Comparison of ENCODE assay signal across 13 cellular contexts in the genomic region with DNA sequence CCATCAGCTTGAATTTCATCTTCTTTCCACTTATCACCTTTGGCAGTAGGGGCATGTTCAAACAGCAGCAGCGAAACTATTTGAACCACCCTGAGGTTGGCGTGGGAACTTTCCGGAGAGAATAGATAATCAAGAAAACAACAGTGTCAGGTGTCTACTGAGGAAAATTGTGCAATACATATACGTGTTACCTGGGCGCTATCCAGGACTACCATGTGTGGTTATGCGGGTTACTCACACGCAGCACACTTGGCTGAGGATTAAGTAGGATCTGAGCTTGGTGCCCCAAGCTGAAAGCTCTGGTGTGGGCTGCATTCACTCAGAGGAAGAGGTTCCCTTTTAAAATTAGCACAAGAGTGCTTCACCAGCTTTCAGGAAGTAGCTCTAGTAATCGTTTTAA. TPM values are rescaled to one million over a fixed set of nuclear protein-coding genes. Genes with fewer than 3 reads are reported as not detected.
A peak's percentile ranks its signal among the peaks of the same experiment; 100 is the strongest.
DNase-seq lines count a peak whose midpoint lies in the region; ATAC-seq, FAIRE-seq and TF ChIP-seq lines count a peak whose summit lies in the region.
"Had no signal": no experiment of that assay in that cellular context is flagged by ENCODE, and none has a peak within 500 bp of the region (broad histone marks: within the 10 kb centered on the region; RNA-seq: fewer than 3 reads in every experiment).

No MANE protein-coding gene starts in this region.

- FAIRE-seq in HepG2 (lab: Jason Lieb, UNC): no peak

- no peaks in the 10 kb centered on the region for H3K9me3 ChIP-seq in CD8-positive, alpha-beta T cell (ENCODE audit: low read length)
- H3K9me3 ChIP-seq in MG63 (no peaks in the 10 kb centered on the region), HepG2 (ENCODE audit: low read length) (no peaks in the 10 kb centered on the region)
- H3K9me3 ChIP-seq: ovary had no signal

- no peaks in the 10 kb centered on the region for H3K27me3 Mint-ChIP-seq in CD8-positive, alpha-beta T cell (ENCODE audit: low read depth)
- no peaks in the 10 kb centered on the region for H3K27me3 Mint-ChIP-seq in activated CD8-positive, alpha-beta T cell treated with anti-CD3 and anti-CD28 coated beads for 36 hours

- CTCF ChIA-PET in CD8-positive, alpha-beta T cell (lab: Charles Lee): no interaction called here
- CTCF ChIA-PET in activated CD8-positive, alpha-beta T cell treated with anti-CD3 and anti-CD28 coated beads for 36 hours (lab: Charles Lee): interaction anchor here (1.2 to 3.7 kb wide), 3 partner anchors 9 to 143 kb away, joined by 3 to 15 read pairs (median 8); partner anchors contain the start of gene ABI1
- CTCF ChIA-PET in HepG2 (lab: Yijun Ruan, JAX; ENCODE audit: low intra/inter-chr PET ratio, low total read pairs): no interaction called here

- no peak for TF ChIP-seq POLR2A in HepG2 (IDR thresholded peaks at IDR 0.05; ENCODE audit: insufficient read depth in 1 of 2, low read depth in 2 of 2, low read length in 2 of 2)

- no peak overlapping the region for H3K4me3 ChIP-seq in CD8-positive, alpha-beta T cell (ENCODE audit: low read depth, low read length)
- H3K4me3 ChIP-seq in MG63: no peak overlapping the region
- peak overlapping the region in 1 of 3 experiments; percentile 16; a peak in 1 of 6 replicates for H3K4me3 ChIP-seq in HepG2 (replicated peaks in 1 of 3; ENCODE audit: insufficient read depth in 1 of 3, low read depth in 2 of 3, low read length in 3 of 3)
- H3K4me3 ChIP-seq: coronary artery, ovary, SK-N-MC had no signal

- BruUV-seq in HepG2 (replicated peaks; lab: Mats Ljungman, UMichigan): no TSS peak

- H2AFZ ChIP-seq in HepG2 (ENCODE audit: low read length): peak overlapping the region; percentile 42

- no peaks in the 10 kb centered on the region for H3K36me3 ChIP-seq in CD8-positive, alpha-beta T cell (ENCODE audit: insufficient read depth, low read length)
- H3K36me3 ChIP-seq in MG63 (no peaks in the 10 kb centered on the region), HepG2 (replicated peaks in 1 of 2; ENCODE audit: control insufficient read depth in 1 of 2, insufficient read depth in 2 of 2, low read length in 2 of 2) (no peaks in the 10 kb centered on the region)
- H3K36me3 ChIP-seq: ovary had no signal

- no peak overlapping the region for H3K27ac Mint-ChIP-seq in CD8-positive, alpha-beta T cell
- no peak overlapping the region for H3K27ac Mint-ChIP-seq in activated CD8-positive, alpha-beta T cell treated with anti-CD3 and anti-CD28 coated beads for 36 hours

- no peaks in the 10 kb centered on the region for H3K9me3 Mint-ChIP-seq in CD8-positive, alpha-beta T cell
- no peaks in the 10 kb centered on the region for H3K9me3 Mint-ChIP-seq in activated CD8-positive, alpha-beta T cell treated with anti-CD3 and anti-CD28 coated beads for 36 hours
- H3K9me3 Mint-ChIP-seq: H9 had no signal

- H4K20me1 ChIP-seq in HepG2 (ENCODE audit: insufficient read depth, low read length): no peaks in the 10 kb centered on the region

- no peaks in the 10 kb centered on the region for H3K4me1 ChIP-seq in CD8-positive, alpha-beta T cell (ENCODE audit: insufficient read depth, low read length)
- peaks cover 16% of the 10 kb centered on the region for H3K4me1 ChIP-seq in HepG2 (ENCODE audit: insufficient read depth, low read length)

- TF ChIP-seq RAD21 in HepG2 (CRISPR knock-in tag; IDR thresholded peaks at IDR 0.05): no peak

- TF ChIP-seq EP300 in HepG2 (IDR thresholded peaks at IDR 0.05; ENCODE audit: low read depth in 2 of 2, low read length in 2 of 2) (no peak), HepG2 (CRISPR knock-in tag; IDR thresholded peaks at IDR 0.05; ENCODE audit: borderline replicate concordance) (no peak)

- H3K4me3 Mint-ChIP-seq in CD8-positive, alpha-beta T cell: peak overlapping the region; percentile 9
- no peak overlapping the region for H3K4me3 Mint-ChIP-seq in activated CD8-positive, alpha-beta T cell treated with anti-CD3 and anti-CD28 coated beads for 36 hours
- H3K4me3 Mint-ChIP-seq: H9 had no signal

- peak overlapping the region; percentile 36; the same call in 1 of the 2 replicates for H3K4me2 ChIP-seq in HepG2 (ENCODE audit: low read depth, low read length)

- H3K36me3 Mint-ChIP-seq in CD8-positive, alpha-beta T cell: no peaks in the 10 kb centered on the region
- no peaks in the 10 kb centered on the region for H3K36me3 Mint-ChIP-seq in activated CD8-positive, alpha-beta T cell treated with anti-CD3 and anti-CD28 coated beads for 36 hours (ENCODE audit: low read depth)

- H3K4me1 Mint-ChIP-seq in CD8-positive, alpha-beta T cell (ENCODE audit: low read depth): peaks cover 6% of the 10 kb centered on the region
- peaks cover 6% of the 10 kb centered on the region for H3K4me1 Mint-ChIP-seq in activated CD8-positive, alpha-beta T cell treated with anti-CD3 and anti-CD28 coated beads for 36 hours (ENCODE audit: low read depth)

- in situ Hi-C loops in HepG2 (cut with HindIII; ENCODE audit: extremely low pct_ligation_motif_present, low pct_unique_long_range_greater_than_20kb): no loop called here

- ATAC-seq in CD8-positive, alpha-beta T cell: peak; percentile 26
- peak; percentile 71 for ATAC-seq in activated CD8-positive, alpha-beta T cell treated with anti-CD3 and anti-CD28 coated beads for 36 hours
- ATAC-seq in HepG2: peak; percentile 33; the same call in 2 of the 3 replicates
- no peak for ATAC-seq in HG03342 (IDR thresholded peaks at IDR 0.05; ENCODE audit: unreplicated experiment)

- H3K79me2 ChIP-seq in HepG2 (ENCODE audit: insufficient read depth, low read length): no peaks in the 10 kb centered on the region

- H3K27me3 ChIP-seq in CD8-positive, alpha-beta T cell (ENCODE audit: insufficient read depth, low read length): no peaks in the 10 kb centered on the region
- no peaks in the 10 kb centered on the region for H3K27me3 ChIP-seq in MG63
- peaks cover 0 to 7% of the 10 kb centered on the region in 2 experiments; a peak in 1 of 5 replicates for H3K27me3 ChIP-seq in HepG2 (ENCODE audit: control insufficient read depth in 1 of 2, insufficient read depth in 2 of 2, low read length in 2 of 2)
- H3K27me3 ChIP-seq: ovary had no signal

- no peak for DNase-seq in CD8-positive, alpha-beta T cell
- DNase-seq in MG63: peak; percentile 43
- DNase-seq in activated CD8-positive, alpha-beta T cell treated with anti-CD3 and anti-CD28 coated beads for 36 hours: peak; percentile 55
- peak; percentile 26 for DNase-seq in HepG2 (ENCODE audit: low spot score)
- no peak for DNase-seq in DMS 273 treated with DMSO at 0.1 percent for 48 hours (lab: John Stamatoyannopoulos, UW)
- no peak for DNase-seq in mucosa of gallbladder (ENCODE audit: low spot score)
- no peak for DNase-seq in COR-L47 (lab: John Stamatoyannopoulos, UW)
- DNase-seq: H9, NCI-H1694, ovary had no signal

- POLR2A ChIA-PET in CD8-positive, alpha-beta T cell (lab: Charles Lee): interaction anchor here (0.7 to 2.1 kb wide), 2 partner anchors 8 to 124 kb away, joined by 5 to 6 read pairs; partner anchors contain the start of gene ABI1
- POLR2A ChIA-PET in activated CD8-positive, alpha-beta T cell treated with anti-CD3 and anti-CD28 coated beads for 36 hours (lab: Charles Lee): no interaction called here
- POLR2A ChIA-PET in HepG2 (lab: Yijun Ruan, JAX): no interaction called here

- no peak for TF ChIP-seq CTCF in CD8-positive, alpha-beta T cell (IDR thresholded peaks at IDR 0.05)
- no peak for TF ChIP-seq CTCF in activated CD8-positive, alpha-beta T cell treated with anti-CD3 and anti-CD28 coated beads for 36 hours (IDR thresholded peaks at IDR 0.05)
- no peak for TF ChIP-seq CTCF in HepG2 (CRISPR knock-in tag; IDR thresholded peaks at IDR 0.05)

- no peak overlapping the region for H3K9ac ChIP-seq in HepG2 (ENCODE audit: insufficient read depth, low read depth, low read length)

- 10% methylated on average over 8 of the region's 8 CpGs for WGBS in HepG2 (ENCODE audit: low lambda C conversion rate)

- H3K27ac ChIP-seq in CD8-positive, alpha-beta T cell (ENCODE audit: low read depth, low read length): no peak overlapping the region
- H3K27ac ChIP-seq in HepG2 (ENCODE audit: extremely low read length, insufficient read depth, low read length): no peak overlapping the region
- H3K27ac ChIP-seq: coronary artery, ovary, SK-N-MC had no signal

- intact Hi-C loops in CD8-positive, alpha-beta T cell (cut with DNase I, micrococcal nuclease): loop anchor here in 1 of 2 experiments (10.0 kb wide), 1 partner anchor 635 kb away; the partner anchor contains the start of gene RAB18
- intact Hi-C loops in activated CD8-positive, alpha-beta T cell treated with anti-CD3 and anti-CD28 coated beads for 36 hours (cut with micrococcal nuclease): no loop called here
- intact Hi-C loops in HepG2 (cut with micrococcal nuclease; ENCODE audit: unreplicated experiment): no loop called here

TF ChIP-seq in HepG2, 621 proteins besides CTCF, POLR2A, EP300 and RAD21 (continues in another document):
- TF ChIP-seq NFIB (CRISPR knock-in tag; IDR thresholded peaks at IDR 0.05; ENCODE audit: borderline replicate concordance): no peak

RNA-seq across cellular contexts. Expression of gene ABI1, which starts 8.8 kb away (rescaled TPM):
- total RNA-seq in CD8-positive, alpha-beta T cell: 10 to 100 TPM; 91.6 to 94.5 TPM
- total RNA-seq in MG63 (2014; rRNA removed; shearing (Covaris generic); ENCODE audit: low replicate concordance): 40.3 and 43.4 TPM in 2 replicates
- total RNA-seq in activated CD8-positive, alpha-beta T cell treated with anti-CD3 and anti-CD28 coated beads for 36 hours: 10 to 100 TPM; 32.4 to 37.2 TPM
- total RNA-seq in HepG2 (2016; rRNA removed; fragmentation: Illumina TruSeq; extraction: Trizol) (22.9 and 29.3 TPM in 2 replicates), mucosa of gallbladder (57.1 TPM)
- total RNA-seq in HepG2 (2016; cell fraction: cytosol; rRNA removed; fragmentation: Illumina TruSeq; extraction: Trizol; ENCODE audit: low read depth): 3.5 and 4.0 TPM in 2 replicates
- total RNA-seq in HepG2 (2016; cell fraction: insoluble cytoplasmic fraction; rRNA removed; fragmentation: Illumina TruSeq; extraction: Trizol): 23.9 and 24.7 TPM in 2 replicates
- 9.3 and 10.0 TPM in 2 replicates for total RNA-seq in HepG2 (2016; cell fraction: membrane; rRNA removed; fragmentation: Illumina TruSeq; extraction: Trizol)
- 18.3 and 20.7 TPM in 2 replicates for total RNA-seq in HepG2 (2016; cell fraction: nucleus; rRNA removed; fragmentation: Illumina TruSeq; extraction: Trizol)
- 16.4 and 20.9 TPM in 2 replicates for polyA plus RNA-seq in HepG2 (2011; rRNA removed)
- polyA plus RNA-seq in HepG2 (2011; cell fraction: cytosol; rRNA removed): 13.4 and 17.1 TPM in 2 replicates
- 11.7 and 12.2 TPM in 2 replicates for polyA plus RNA-seq in HepG2 (2011; cell fraction: nucleus; rRNA removed)
- 12.8 and 18.5 TPM in 2 replicates for polyA plus RNA-seq in HepG2 (2012)
- 1.3 TPM in 2 replicates for polyA plus RNA-seq in HepG2 (2016; cell fraction: cytosol; fragmentation: Illumina TruSeq; extraction: Trizol; ENCODE audit: low read depth)
- polyA plus RNA-seq in HepG2 (2016; cell fraction: insoluble cytoplasmic fraction; fragmentation: Illumina TruSeq; extraction: Trizol; ENCODE audit: low read depth): 28.5 and 28.8 TPM in 2 replicates
- polyA plus RNA-seq in HepG2 (2016; cell fraction: membrane; fragmentation: Illumina TruSeq; extraction: Trizol; ENCODE audit: low read depth): 4.5 and 5.5 TPM in 2 replicates
- 18.6 and 19.8 TPM in 2 replicates for polyA plus RNA-seq in HepG2 (2016; cell fraction: nucleus; fragmentation: Illumina TruSeq; extraction: Trizol; ENCODE audit: insufficient read depth, low read depth)
- polyA minus RNA-seq in HepG2 (2011; rRNA and poly(A)+ RNA removed; ENCODE audit: low replicate concordance): 13.8 and 16.1 TPM in 2 replicates
- polyA minus RNA-seq in HepG2 (2011; cell fraction: cytosol; rRNA and poly(A)+ RNA removed): 11.3 and 13.0 TPM in 2 replicates
- polyA minus RNA-seq in HepG2 (2011; cell fraction: nucleus; rRNA and poly(A)+ RNA removed): 37.5 and 44.6 TPM in 2 replicates

Comparison
In these comparisons a context has a peak if more than half of its experiments do, and no peak if none do; other contexts are left out.
1. DNase-seq: peak in MG63 (single experiment), activated CD8-positive, alpha-beta T cell treated with anti-CD3 and anti-CD28 coated beads for 36 hours (single experiment) and HepG2 (single experiment); none in CD8-positive, alpha-beta T cell (0 of 7), DMS 273 treated with DMSO at 0.1 percent for 48 hours (single experiment), mucosa of gallbladder (single experiment) and COR-L47 (single experiment).